ENCODE assay signal across 18 cellular contexts in the genomic region with DNA sequence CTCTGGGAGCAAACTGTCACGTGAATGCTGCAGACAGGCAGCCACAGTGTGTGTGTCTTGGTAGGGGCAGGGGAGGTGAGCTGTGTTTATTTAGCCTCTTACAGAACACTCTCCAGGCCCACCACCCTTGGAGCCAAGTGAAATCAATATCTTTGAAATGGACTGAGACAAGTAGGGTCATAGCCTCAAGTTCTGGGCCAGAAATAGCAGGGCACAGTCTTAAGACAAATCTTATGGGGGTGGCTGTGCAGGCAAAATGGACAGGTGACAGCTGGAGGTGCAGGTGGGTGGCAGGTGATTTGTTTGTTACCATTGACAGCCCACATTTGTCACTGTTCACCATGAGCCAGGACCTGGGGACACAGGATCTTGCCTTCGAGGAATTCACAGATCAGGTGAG.
"Had no signal": no experiment of that assay in that cellular context is flagged by ENCODE, and none has a peak within 500 bp of the region (broad histone marks: within the 10 kb centered on the region; RNA-seq: fewer than 3 reads in every experiment).

No MANE protein-coding gene starts in this region.

- H3K4me1 ChIP-seq: body of pancreas, sigmoid colon, transverse colon, uterus had no signal

- H3K4me3 ChIP-seq: body of pancreas, mucosa of descending colon, sigmoid colon, smooth muscle cell, transverse colon, uterus had no signal

- H3K27me3 ChIP-seq: body of pancreas, sigmoid colon, transverse colon, uterus had no signal

- H3K27ac ChIP-seq: body of pancreas, sigmoid colon, transverse colon, uterus had no signal

- DNase-seq: activated CD4-positive, alpha-beta T cell treated with anti-CD3 and anti-CD28 coated beads for 4 hours; activated CD4-positive, alpha-beta T cell treated with anti-CD3 and anti-CD28 coated beads, Interleukin-2, amount 50 U/mL, for 48 hours; activated CD4-positive, CD25-positive, alpha-beta regulatory T cell; activated CD8-positive, alpha-beta memory T cell treated with anti-CD3 and anti-CD28 coated beads, Interleukin-2, amount 50 U/mL, for 48 hours; activated naive CD4-positive, alpha-beta T cell treated with Interleukin-2 at 50 U/mL for 16 hours; activated naive CD8-positive, alpha-beta T cell treated with anti-CD3 and anti-CD28 coated beads for 36 hours; activated T-cell treated with anti-CD3 and anti-CD28 coated beads, Interleukin-2, amount 50 U/mL, for 4 hours; body of pancreas; effector memory CD4-positive, alpha-beta T cell; hypothalamus; mucosa of descending colon; naive B cell; sigmoid colon; stimulated activated CD4-positive, alpha-beta T cell treated with anti-CD3 and anti-CD28 coated beads, Interleukin-15, amount 100 ng/mL, for 24 hours; T-helper 17 cell; transverse colon; uterus had no signal

- H3K9me3 ChIP-seq: body of pancreas, mucosa of descending colon, sigmoid colon, transverse colon, uterus had no signal

- H3K36me3 ChIP-seq: sigmoid colon, transverse colon, uterus had no signal
